Comparison of ENCODE assay signal across 1 cellular context in genomic region chr15:51491941-51492340, GRCh38.
TF ChIP-seq lines count a peak whose summit lies in the region.

No MANE protein-coding gene starts in this region.

TF ChIP-seq in A549, 52 proteins besides CTCF, POLR2A, EP300 and RAD21 (continued from another document):
- TF ChIP-seq, protein P1, sequence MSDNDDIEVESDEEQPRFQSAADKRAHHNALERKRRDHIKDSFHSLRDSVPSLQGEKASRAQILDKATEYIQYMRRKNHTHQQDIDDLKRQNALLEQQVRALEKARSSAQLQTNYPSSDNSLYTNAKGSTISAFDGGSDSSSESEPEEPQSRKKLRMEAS (IDR thresholded peaks at IDR 0.05), result no peak
- no peak for TF ChIP-seq CHD4 (IDR thresholded peaks at IDR 0.05; ENCODE audit: borderline replicate concordance)
- TF ChIP-seq SMC3 (IDR thresholded peaks at IDR 0.05), result no peak
- TF ChIP-seq, protein P2, sequence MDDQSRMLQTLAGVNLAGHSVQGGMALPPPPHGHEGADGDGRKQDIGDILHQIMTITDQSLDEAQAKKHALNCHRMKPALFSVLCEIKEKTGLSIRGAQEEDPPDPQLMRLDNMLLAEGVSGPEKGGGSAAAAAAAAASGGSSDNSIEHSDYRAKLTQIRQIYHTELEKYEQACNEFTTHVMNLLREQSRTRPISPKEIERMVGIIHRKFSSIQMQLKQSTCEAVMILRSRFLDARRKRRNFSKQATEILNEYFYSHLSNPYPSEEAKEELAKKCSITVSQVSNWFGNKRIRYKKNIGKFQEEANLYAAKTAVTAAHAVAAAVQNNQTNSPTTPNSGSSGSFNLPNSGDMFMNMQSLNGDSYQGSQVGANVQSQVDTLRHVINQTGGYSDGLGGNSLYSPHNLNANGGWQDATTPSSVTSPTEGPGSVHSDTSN (IDR thresholded peaks at IDR 0.05), result no peak
- no peak for TF ChIP-seq ZC3H11A (IDR thresholded peaks at IDR 0.05)
- TF ChIP-seq MYC (IDR thresholded peaks at IDR 0.05; ENCODE audit: borderline replicate concordance, low read length), result no peak
- no peak for TF ChIP-seq CHD2 (IDR thresholded peaks at IDR 0.05; ENCODE audit: low read length, partially characterized antibody)
- TF ChIP-seq CBX8 (IDR thresholded peaks at IDR 0.05), result no peak
